In the genomic region with DNA sequence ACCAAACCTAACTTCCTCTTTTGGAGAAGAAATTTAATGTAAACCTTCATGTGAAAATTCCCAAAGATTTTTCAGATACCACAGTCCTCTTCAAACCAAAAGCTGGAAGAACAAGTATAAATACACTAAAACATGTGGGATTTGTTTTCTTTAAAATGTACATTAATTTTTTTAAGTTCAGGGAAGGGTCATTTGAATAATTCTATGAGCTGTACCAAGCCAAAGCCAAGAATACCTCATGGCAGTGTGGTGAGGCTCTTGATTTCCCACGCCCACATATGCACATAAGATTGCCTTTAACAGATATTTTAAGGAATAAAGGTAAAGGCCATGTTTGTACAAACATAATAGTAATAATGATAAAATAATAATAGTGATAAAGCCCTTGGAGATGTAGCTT, we compare ENCODE assay signal across 26 cellular contexts.
"Had no signal": no experiment of that assay in that cellular context is flagged by ENCODE, and none has a peak within 500 bp of the region (broad histone marks: within the 10 kb centered on the region; RNA-seq: fewer than 3 reads in every experiment).

No MANE protein-coding gene starts in this region.

- DNase-seq: cerebellar nuclear complex; effector CD4-positive, alpha-beta T cell; endodermal cell; foreskin keratinocyte; head of caudate nucleus; kidney; left cardiac atrium; left ventricle myocardium inferior; lower lobe of right lung; natural killer cell; pancreas; right cardiac atrium; spleen; stimulated activated CD4-positive, alpha-beta T cell treated with anti-CD3 and anti-CD28 coated beads, Interleukin-15, amount 100 ng/mL, for 24 hours; stimulated activated CD4-positive, alpha-beta T cell treated with anti-CD3 and anti-CD28 coated beads, Interleukin-1b, Interleukin-23, amount 100 ng/mL, for 48 hours; stimulated activated CD4-positive, alpha-beta T cell treated with anti-CD3 and anti-CD28 coated beads, Interleukin-4, amount 100 ng/mL, for 24 hours; stimulated activated naive B cell treated with anti-CD40 and anti-IgM and Interleukin-4, amounts not matched to agents 10 μg/mL and 1 μg/mL and 100 μg/mL, for 72 hours; stimulated activated naive CD8-positive, alpha-beta T cell treated with anti-CD3 and anti-CD28 coated beads, Interleukin-15, amount 100 ng/mL, for 72 hours; testis had no signal

- H3K27me3 ChIP-seq: foreskin keratinocyte, hepatocyte, pancreas, spleen, testis, tibial nerve had no signal

- H3K4me3 Mint-ChIP-seq: endodermal cell; memory B cell; mesothelial cell of epicardium; natural killer cell; neural crest cell; stimulated activated naive B cell treated with anti-CD40 and anti-IgM and Interleukin-4, amounts not matched to agents 10 μg/mL and 1 μg/mL and 100 μg/mL, for 72 hours; stimulated activated naive CD8-positive, alpha-beta T cell treated with anti-CD3 and anti-CD28 coated beads, Interleukin-15, amount 100 ng/mL, for 72 hours had no signal

- H2AFZ ChIP-seq: hepatocyte had no signal

- H3K4me1 ChIP-seq: foreskin keratinocyte, lower lobe of right lung, pancreas, testis had no signal

- H3K4me3 ChIP-seq: coronary artery, hepatocyte, left ventricle myocardium inferior, lower lobe of right lung, pancreas, spleen, testis, tibial nerve had no signal

- ATAC-seq: foreskin keratinocyte, left cardiac atrium, lower lobe of right lung, natural killer cell, pancreas, right cardiac atrium had no signal

- H3K9me3 Mint-ChIP-seq: endodermal cell, memory B cell, mesothelial cell of epicardium, natural killer cell, neural crest cell had no signal

- H3K36me3 Mint-ChIP-seq: memory B cell, mesothelial cell of epicardium, natural killer cell had no signal

- H3K27ac Mint-ChIP-seq: endodermal cell; memory B cell; mesothelial cell of epicardium; natural killer cell; progenitor cell of endocrine pancreas; stimulated activated naive B cell treated with anti-CD40 and anti-IgM and Interleukin-4, amounts not matched to agents 10 μg/mL and 1 μg/mL and 100 μg/mL, for 72 hours; stimulated activated naive CD8-positive, alpha-beta T cell treated with anti-CD3 and anti-CD28 coated beads, Interleukin-15, amount 100 ng/mL, for 72 hours had no signal

- H3K9me3 ChIP-seq: left ventricle myocardium inferior, lower lobe of right lung, pancreas, spleen, testis, tibial nerve had no signal

- H3K27ac ChIP-seq: coronary artery, foreskin keratinocyte, hepatocyte, lower lobe of right lung, pancreas, testis, tibial nerve had no signal

- H3K36me3 ChIP-seq: left ventricle myocardium inferior, lower lobe of right lung, pancreas, spleen, tibial nerve had no signal

- H3K4me2 ChIP-seq: hepatocyte had no signal

- H3K27me3 Mint-ChIP-seq: progenitor cell of endocrine pancreas; stimulated activated naive B cell treated with anti-CD40 and anti-IgM and Interleukin-4, amounts not matched to agents 10 μg/mL and 1 μg/mL and 100 μg/mL, for 72 hours; stimulated activated naive CD8-positive, alpha-beta T cell treated with anti-CD3 and anti-CD28 coated beads, Interleukin-15, amount 100 ng/mL, for 72 hours had no signal

- H3K4me1 Mint-ChIP-seq: endodermal cell, memory B cell, natural killer cell, neural crest cell had no signal
